24 cellular contexts compared by ENCODE assay signal in the genomic region with DNA sequence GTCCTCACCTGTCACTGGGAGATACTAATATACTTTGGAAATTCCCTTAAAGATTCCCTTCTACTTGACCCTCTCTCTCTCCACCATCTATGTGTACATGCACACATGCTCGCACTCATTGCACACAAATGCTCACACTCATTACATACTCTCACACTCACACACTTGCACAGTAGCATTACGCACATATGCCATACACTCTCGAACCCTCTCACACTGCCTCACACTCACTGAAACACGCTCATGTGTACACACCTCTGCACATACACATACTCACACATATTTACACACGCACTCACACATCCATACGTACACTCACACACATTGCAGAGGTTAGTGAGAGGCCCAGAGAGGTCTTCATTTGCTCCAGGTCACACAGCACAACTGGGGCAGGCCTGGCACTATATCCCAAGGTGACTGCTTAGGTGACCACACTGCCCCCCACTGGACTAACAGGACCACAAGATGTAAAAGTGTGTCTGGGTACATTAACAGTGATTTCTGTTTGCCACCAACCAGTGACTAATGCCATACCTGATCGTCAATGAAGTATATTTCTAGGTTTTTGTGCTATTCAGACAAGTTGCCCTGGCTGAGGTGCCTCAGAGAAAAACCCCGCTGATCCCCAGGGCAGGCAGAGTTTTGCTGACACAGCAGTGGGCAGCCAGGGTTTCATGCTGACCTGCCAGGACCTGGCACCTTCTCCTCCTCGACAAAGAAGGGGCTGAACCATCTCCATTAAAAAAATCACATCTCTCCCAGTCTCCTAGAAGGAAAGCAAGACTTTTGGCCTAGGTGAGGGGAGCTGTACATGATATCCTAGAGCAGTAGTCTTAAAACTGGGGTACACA. TPM values are rescaled to one million over a fixed set of nuclear protein-coding genes. Genes with fewer than 3 reads are reported as not detected.
DNase-seq lines count a peak whose midpoint lies in the region; ATAC-seq, FAIRE-seq and TF ChIP-seq lines count a peak whose summit lies in the region.
"Had no signal": no experiment of that assay in that cellular context is flagged by ENCODE, and none has a peak within 500 bp of the region (broad histone marks: within the 10 kb centered on the region; RNA-seq: fewer than 3 reads in every experiment).

No MANE protein-coding gene starts in this region.

- H2AFZ ChIP-seq in DND-41 (ENCODE audit: low read depth, low read length) (no peak overlapping the region), GM23338 (no peak overlapping the region), OCI-LY7 (ENCODE audit: low read length) (no peak overlapping the region), keratinocyte (ENCODE audit: control insufficient read depth, low read length) (no peak overlapping the region)
- H2AFZ ChIP-seq: GM23248 had no signal

- H3K36me3 ChIP-seq in DND-41 (ENCODE audit: insufficient read depth, low read length) (no peaks in the 10 kb centered on the region), GM23338 (ENCODE audit: insufficient read depth) (no peaks in the 10 kb centered on the region), OCI-LY7 (ENCODE audit: insufficient read depth, low read length) (no peaks in the 10 kb centered on the region), keratinocyte (ENCODE audit: control insufficient read depth in 2 of 2, extremely low read depth in 1 of 2, insufficient read depth in 2 of 2, low read length in 2 of 2) (peaks cover 0 to 2% of the 10 kb centered on the region in 2 experiments)
- H3K36me3 ChIP-seq: SJCRH30, vagina had no signal

- H3K36me3 Mint-ChIP-seq in GM23338 (ENCODE audit: low read depth), result no peaks in the 10 kb centered on the region
- H3K36me3 Mint-ChIP-seq: activated naive CD8-positive, alpha-beta T cell treated with anti-CD3 and anti-CD28 coated beads, Interleukin-2, amount 10 ng/mL, durations not matched to agents 7 days and 5 days had no signal

- CTCF ChIA-PET in OCI-LY7 (lab: Charles Lee; ENCODE audit: unreplicated experiment), result no interaction called here

- H3K4me2 ChIP-seq in DND-41 (ENCODE audit: insufficient read depth, low read length) (no peak overlapping the region), GM23338 (no peak overlapping the region), OCI-LY7 (ENCODE audit: low read length) (no peak overlapping the region), keratinocyte (ENCODE audit: control insufficient read depth, extremely low read depth, insufficient read depth, low read depth, low read length) (no peak overlapping the region)

- H4K20me1 ChIP-seq in DND-41 (ENCODE audit: insufficient read depth, low read length) (no peaks in the 10 kb centered on the region), GM23338 (replicated peaks; ENCODE audit: insufficient read depth) (no peaks in the 10 kb centered on the region), OCI-LY7 (ENCODE audit: insufficient read depth, low read length) (no peaks in the 10 kb centered on the region), keratinocyte (ENCODE audit: control insufficient read depth, extremely low read depth, insufficient read depth, low read length) (no peaks in the 10 kb centered on the region)

- peaks cover 17% of the 10 kb centered on the region for H3K4me1 Mint-ChIP-seq in GM23338
- H3K4me1 Mint-ChIP-seq: activated naive CD8-positive, alpha-beta T cell treated with anti-CD3 and anti-CD28 coated beads, Interleukin-2, amount 10 ng/mL, durations not matched to agents 7 days and 5 days had no signal

- no peaks in the 10 kb centered on the region; the same call in 1 of the 2 replicates for H3F3A ChIP-seq in GM23338 (replicated peaks; ENCODE audit: low read depth)

- H3K79me2 ChIP-seq in DND-41 (ENCODE audit: insufficient read depth, low read length) (no peaks in the 10 kb centered on the region), GM23338 (replicated peaks; ENCODE audit: insufficient read depth) (no peaks in the 10 kb centered on the region), OCI-LY7 (ENCODE audit: insufficient read depth, low read depth, low read length) (no peaks in the 10 kb centered on the region), keratinocyte (ENCODE audit: control insufficient read depth, insufficient read depth, low read length) (no peaks in the 10 kb centered on the region)

- peaks cover 2% of the 10 kb centered on the region for H3K27me3 ChIP-seq in DND-41 (ENCODE audit: insufficient read depth, low read length, poor library complexity)
- no peaks in the 10 kb centered on the region for H3K27me3 ChIP-seq in GM23338 (ENCODE audit: insufficient read depth)
- H3K27me3 ChIP-seq in keratinocyte (ENCODE audit: control insufficient read depth, extremely low read depth, insufficient read depth, low read length), result no peaks in the 10 kb centered on the region
- H3K27me3 ChIP-seq: SJCRH30, vagina had no signal

- H3K27me3 Mint-ChIP-seq in GM23338 (ENCODE audit: insufficient read depth, low read depth, poor library complexity), result peaks cover 2% of the 10 kb centered on the region

- H3K9me3 Mint-ChIP-seq in GM23338, result no peaks in the 10 kb centered on the region
- H3K9me3 Mint-ChIP-seq: activated naive CD8-positive, alpha-beta T cell treated with anti-CD3 and anti-CD28 coated beads, Interleukin-2, amount 10 ng/mL, durations not matched to agents 7 days and 5 days; T-helper 1 cell treated with Interleukin-12 subunit alpha and Interleukin-12 subunit beta and Interleukin-4 antibody, amounts not matched to agents 30 μg/mL and 1 μg/mL, for 36 hours had no signal

- intact Hi-C loops in OCI-LY7 (cut with micrococcal nuclease; ENCODE audit: unreplicated experiment), result no loop called here
- intact Hi-C loops in posterior cingulate gyrus (cut with DNase I), result no loop called here

- dilution Hi-C loops in keratinocyte (cut with MboI; ENCODE audit: extremely low pct_ligation_motif_present, low sequenced_read_pairs), result no loop called here

- in situ Hi-C loops in GM13976 (cut with MboI; ENCODE audit: low sequenced_read_pairs, unreplicated experiment), result no loop called here

- no peaks in the 10 kb centered on the region for H3K9me1 ChIP-seq in keratinocyte (ENCODE audit: control insufficient read depth, extremely low read depth, insufficient read depth, low read length)

- no peaks in the 10 kb centered on the region for H3K9me3 ChIP-seq in DND-41 (ENCODE audit: insufficient read depth, low read length, severe bottlenecking)
- no peaks in the 10 kb centered on the region for H3K9me3 ChIP-seq in OCI-LY7 (ENCODE audit: low read length)
- no peaks in the 10 kb centered on the region for H3K9me3 ChIP-seq in keratinocyte (ENCODE audit: control insufficient read depth, low read depth, low read length)
- H3K9me3 ChIP-seq: psoas muscle, SJCRH30, vagina had no signal

- ATAC-seq in DND-41 (ENCODE audit: insufficient read depth, low read depth) (no peak), GM23338 (peak; percentile 26; the same call in 1 of the 3 replicates)
- ATAC-seq: left ventricle myocardium superior, Panc1, psoas muscle had no signal

- DNase-seq in DND-41 (no peak), GM23338 (ENCODE audit: low spot score) (peak; percentile 38), OCI-LY7 (ENCODE audit: low spot score) (no peak), keratinocyte (ENCODE audit: low read depth, low spot score) (no peak), posterior cingulate gyrus (no peak), NCI-H526 (lab: John Stamatoyannopoulos, UW) (no peak), GM13976 (ENCODE audit: low spot score) (no peak)
- DNase-seq: activated CD8-positive, alpha-beta memory T cell treated with anti-CD3 and anti-CD28 coated beads, Interleukin-2, amount 50 U/mL, for 4 hours; activated naive CD8-positive, alpha-beta T cell treated with anti-CD3 and anti-CD28 coated beads, Interleukin-2, amount 10 ng/mL, durations not matched to agents 7 days and 5 days; cerebellar nuclear complex; DMS53; GM23248; left ventricle myocardium superior; midbrain; NCI-H1048; NCI-H187 treated with DMSO at 0.1 percent for 48 hours; NCI-H226; NCI-H774; psoas muscle; SJCRH30; substantia nigra had no signal

- no peaks in the 10 kb centered on the region for H3K4me1 ChIP-seq in DND-41 (ENCODE audit: insufficient read depth, low read length)
- H3K4me1 ChIP-seq in GM23338 (ENCODE audit: insufficient read depth), result peaks cover 45% of the 10 kb centered on the region
- H3K4me1 ChIP-seq in OCI-LY7 (ENCODE audit: insufficient read depth, low read length, poor library complexity, severe bottlenecking), result no peaks in the 10 kb centered on the region
- peaks cover 7% of the 10 kb centered on the region for H3K4me1 ChIP-seq in keratinocyte (ENCODE audit: control insufficient read depth, extremely low read depth, insufficient read depth, low read length)
- H3K4me1 ChIP-seq: psoas muscle, vagina had no signal

- H3K27ac Mint-ChIP-seq in GM23338, result no peak overlapping the region
- H3K27ac Mint-ChIP-seq: activated naive CD8-positive, alpha-beta T cell treated with anti-CD3 and anti-CD28 coated beads, Interleukin-2, amount 10 ng/mL, durations not matched to agents 7 days and 5 days; T-helper 1 cell treated with Interleukin-12 subunit alpha and Interleukin-12 subunit beta and Interleukin-4 antibody, amounts not matched to agents 30 μg/mL and 1 μg/mL, for 36 hours had no signal

- BruUV-seq in OCI-LY7 (replicated peaks; lab: Mats Ljungman, UMichigan), result no TSS peak

- peak; percentile 24 for TF ChIP-seq CTCF in DND-41 (IDR thresholded peaks at IDR 0.05; ENCODE audit: borderline replicate concordance, extremely low read depth, low read length, poor library complexity, severe bottlenecking)
- peak; percentile 54 to 71 for TF ChIP-seq CTCF in GM23338 (conservative IDR thresholded peaks at IDR 0.05; ENCODE audit: low read depth in 2 of 2)
- TF ChIP-seq CTCF in OCI-LY7 (conservative IDR thresholded peaks at IDR 0.05; ENCODE audit: low read length), result 0 out of 2 replicates have a peak, but pooled peaks have one; percentile 32
- peak in 1 of 3 experiments; percentile 40 for TF ChIP-seq CTCF in keratinocyte (optimal IDR thresholded peaks at IDR 0.05 in 1 of 3, IDR thresholded peaks at IDR 0.05 in 1 of 3, conservative IDR thresholded peaks at IDR 0.05 in 1 of 3; ENCODE audit: extremely low read depth in 1 of 3, insufficient read depth in 2 of 3, low read length in 3 of 3)
- TF ChIP-seq CTCF in GM13976 (IDR thresholded peaks at IDR 0.05; ENCODE audit: borderline replicate concordance, control extremely low read depth, extremely low read depth, insufficient read depth, missing control alignments), result no peak

- H3K9me2 ChIP-seq in GM23338 (ENCODE audit: insufficient read depth) (no peaks in the 10 kb centered on the region), OCI-LY7 (ENCODE audit: insufficient read depth, low read length) (no peaks in the 10 kb centered on the region)

- H3K4me3 Mint-ChIP-seq in GM23338, result no peak overlapping the region
- H3K4me3 Mint-ChIP-seq: activated naive CD8-positive, alpha-beta T cell treated with anti-CD3 and anti-CD28 coated beads, Interleukin-2, amount 10 ng/mL, durations not matched to agents 7 days and 5 days; T-helper 1 cell treated with Interleukin-12 subunit alpha and Interleukin-12 subunit beta and Interleukin-4 antibody, amounts not matched to agents 30 μg/mL and 1 μg/mL, for 36 hours had no signal

- H3K27ac ChIP-seq in DND-41 (ENCODE audit: low read length) (no peak overlapping the region), GM23338 (ENCODE audit: low read depth) (no peak overlapping the region), OCI-LY7 (ENCODE audit: low read depth, low read length, poor library complexity, severe bottlenecking) (no peak overlapping the region), keratinocyte (ENCODE audit: control insufficient read depth, insufficient read depth, low read length) (no peak overlapping the region)
- H3K27ac ChIP-seq: GM23248, psoas muscle, vagina had no signal

- H3K9ac ChIP-seq in DND-41 (ENCODE audit: low read depth, low read length) (no peak overlapping the region), keratinocyte (ENCODE audit: control insufficient read depth, extremely low read depth, insufficient read depth, low read length) (no peak overlapping the region)
- H3K9ac ChIP-seq: GM23248 had no signal

- H3K4me3 ChIP-seq in DND-41 (ENCODE audit: low read depth in 1 of 2, low read length in 2 of 2) (no peak overlapping the region), GM23338 (no peak overlapping the region), OCI-LY7 (ENCODE audit: low read depth, low read length, poor library complexity, severe bottlenecking) (no peak overlapping the region), keratinocyte (ENCODE audit: control insufficient read depth in 2 of 3, extremely low read depth in 1 of 3, insufficient read depth in 2 of 3, low read depth in 1 of 3, low read length in 3 of 3) (no peak overlapping the region)
- H3K4me3 ChIP-seq: GM23248, psoas muscle, SJCRH30, vagina had no signal

- POLR2A ChIA-PET in OCI-LY7 (lab: Charles Lee), result no interaction called here

- FAIRE-seq in keratinocyte (lab: Jason Lieb, UNC), result peak; percentile 58

RNA-seq across cellular contexts. Expression of a gene that starts 28.5 kb away (rescaled TPM):
- 0.76 and 2.8 TPM in 2 replicates for total RNA-seq in GM23338 (2014; rRNA removed; shearing (Covaris generic))
- polyA plus RNA-seq in GM23338 (2016; fragmentation: Nextera tagmentation; extraction: Ambion mirVana) (0.09 and 0.32 TPM in 2 replicates), keratinocyte (0.02 TPM in 1 of 3 replicates, not detected in the others)
- not detected in 2 replicates for total RNA-seq in OCI-LY7 (2014; rRNA removed; shearing (Covaris generic))
- not detected in 2 replicates for total RNA-seq in OCI-LY7 (2022)
- polyA plus RNA-seq in keratinocyte (2011; ENCODE audit: low read depth), result not detected
- polyA plus RNA-seq in keratinocyte (2011; cell fraction: cytosol; rRNA removed), result not detected in 2 replicates
- not detected in 2 replicates for polyA plus RNA-seq in keratinocyte (2011; cell fraction: nucleus; rRNA removed)
- 0.11 TPM in 1 of 2 replicates, not detected in the other for polyA plus RNA-seq in keratinocyte (2012; ENCODE audit: low replicate concordance)
- polyA minus RNA-seq in keratinocyte, result not detected in 3 replicates
- not detected for polyA minus RNA-seq in keratinocyte (2011; cell fraction: cytosol; rRNA and poly(A)+ RNA removed)
- not detected in 2 replicates for polyA minus RNA-seq in keratinocyte (2011; cell fraction: nucleus; rRNA and poly(A)+ RNA removed)
- total RNA-seq: activated naive CD8-positive, alpha-beta T cell treated with anti-CD3 and anti-CD28 coated beads, Interleukin-2, amount 10 ng/mL, durations not matched to agents 7 days and 5 days; left ventricle myocardium superior; SJCRH30; vagina had no signal
- polyA plus RNA-seq: GM23248 had no signal
